In the genomic region with DNA sequence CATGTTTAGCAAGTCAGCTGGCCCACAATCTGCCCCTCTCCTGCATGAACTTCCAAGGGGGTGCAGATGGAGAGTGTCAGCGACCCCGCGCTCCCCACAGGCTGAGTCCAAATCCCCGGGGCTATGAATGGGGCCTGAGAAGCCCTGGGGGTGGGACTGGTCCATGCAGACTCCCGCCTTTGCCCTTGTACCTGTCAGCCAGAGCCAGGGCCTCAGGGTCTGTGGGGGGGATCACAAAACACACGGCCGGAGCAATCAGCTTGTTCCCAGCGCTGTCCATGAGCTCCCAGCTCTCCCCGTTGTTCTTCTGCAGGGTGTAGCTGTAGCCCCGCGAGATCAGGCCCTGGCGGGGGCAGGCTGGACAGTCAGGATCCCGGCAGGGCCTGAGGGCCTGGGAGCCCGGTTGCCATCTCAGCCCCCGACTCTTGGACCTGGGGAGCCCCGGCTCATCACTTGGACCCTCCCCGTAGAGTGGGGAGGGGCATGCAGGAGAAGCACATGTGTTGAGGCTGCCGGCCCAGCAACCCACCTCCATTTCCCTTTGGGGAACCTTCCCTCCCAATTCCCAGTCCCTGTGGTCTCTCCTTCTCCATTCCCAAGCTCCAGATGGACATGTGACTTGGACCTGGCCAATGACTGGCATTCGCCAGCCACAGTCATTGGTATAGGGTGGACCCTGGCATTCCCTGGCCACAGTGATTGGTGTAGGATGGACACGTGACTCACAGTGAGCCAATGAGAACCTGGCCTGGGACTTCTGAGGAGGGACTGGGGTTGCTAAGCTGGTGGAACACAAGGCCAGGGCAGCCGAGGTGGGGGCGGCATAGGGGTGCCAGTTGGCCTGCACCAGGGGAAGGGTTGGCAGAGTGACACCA, we compare ENCODE assay signal across 1 cellular context.
TF ChIP-seq lines count a peak whose summit lies in the region.

No MANE protein-coding gene starts in this region.

TF ChIP-seq in WTC11, 78 proteins besides CTCF, POLR2A, EP300 and RAD21 (continued from another document):
- TF ChIP-seq, protein P1, sequence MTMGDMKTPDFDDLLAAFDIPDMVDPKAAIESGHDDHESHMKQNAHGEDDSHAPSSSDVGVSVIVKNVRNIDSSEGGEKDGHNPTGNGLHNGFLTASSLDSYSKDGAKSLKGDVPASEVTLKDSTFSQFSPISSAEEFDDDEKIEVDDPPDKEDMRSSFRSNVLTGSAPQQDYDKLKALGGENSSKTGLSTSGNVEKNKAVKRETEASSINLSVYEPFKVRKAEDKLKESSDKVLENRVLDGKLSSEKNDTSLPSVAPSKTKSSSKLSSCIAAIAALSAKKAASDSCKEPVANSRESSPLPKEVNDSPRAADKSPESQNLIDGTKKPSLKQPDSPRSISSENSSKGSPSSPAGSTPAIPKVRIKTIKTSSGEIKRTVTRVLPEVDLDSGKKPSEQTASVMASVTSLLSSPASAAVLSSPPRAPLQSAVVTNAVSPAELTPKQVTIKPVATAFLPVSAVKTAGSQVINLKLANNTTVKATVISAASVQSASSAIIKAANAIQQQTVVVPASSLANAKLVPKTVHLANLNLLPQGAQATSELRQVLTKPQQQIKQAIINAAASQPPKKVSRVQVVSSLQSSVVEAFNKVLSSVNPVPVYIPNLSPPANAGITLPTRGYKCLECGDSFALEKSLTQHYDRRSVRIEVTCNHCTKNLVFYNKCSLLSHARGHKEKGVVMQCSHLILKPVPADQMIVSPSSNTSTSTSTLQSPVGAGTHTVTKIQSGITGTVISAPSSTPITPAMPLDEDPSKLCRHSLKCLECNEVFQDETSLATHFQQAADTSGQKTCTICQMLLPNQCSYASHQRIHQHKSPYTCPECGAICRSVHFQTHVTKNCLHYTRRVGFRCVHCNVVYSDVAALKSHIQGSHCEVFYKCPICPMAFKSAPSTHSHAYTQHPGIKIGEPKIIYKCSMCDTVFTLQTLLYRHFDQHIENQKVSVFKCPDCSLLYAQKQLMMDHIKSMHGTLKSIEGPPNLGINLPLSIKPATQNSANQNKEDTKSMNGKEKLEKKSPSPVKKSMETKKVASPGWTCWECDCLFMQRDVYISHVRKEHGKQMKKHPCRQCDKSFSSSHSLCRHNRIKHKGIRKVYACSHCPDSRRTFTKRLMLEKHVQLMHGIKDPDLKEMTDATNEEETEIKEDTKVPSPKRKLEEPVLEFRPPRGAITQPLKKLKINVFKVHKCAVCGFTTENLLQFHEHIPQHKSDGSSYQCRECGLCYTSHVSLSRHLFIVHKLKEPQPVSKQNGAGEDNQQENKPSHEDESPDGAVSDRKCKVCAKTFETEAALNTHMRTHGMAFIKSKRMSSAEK (CRISPR knock-in tag; IDR thresholded peaks at IDR 0.05; ENCODE audit: borderline replicate concordance), result no peak
